18 cellular contexts compared by ENCODE assay signal in genomic region chr11:110095554-110095953, GRCh38. TPM values are rescaled to one million over a fixed set of nuclear protein-coding genes. Genes with fewer than 3 reads are reported as not detected.
DNase-seq lines count a peak whose midpoint lies in the region; ATAC-seq, FAIRE-seq and TF ChIP-seq lines count a peak whose summit lies in the region.
"Had no signal": no experiment of that assay in that cellular context is flagged by ENCODE, and none has a peak within 500 bp of the region (broad histone marks: within the 10 kb centered on the region; RNA-seq: fewer than 3 reads in every experiment).

No MANE protein-coding gene starts in this region.

- H2BK5ac ChIP-seq in mesenchymal stem cell (ENCODE audit: low read depth, low read length, poor library complexity, severe bottlenecking), result no peak overlapping the region

- H4K8ac ChIP-seq in mesenchymal stem cell (ENCODE audit: low read length), result peak overlapping the region; percentile 19

- no peak overlapping the region for H2BK15ac ChIP-seq in mesenchymal stem cell (ENCODE audit: low read depth, poor library complexity, severe bottlenecking)

- ATAC-seq in GM18870 (IDR thresholded peaks at IDR 0.05; ENCODE audit: unreplicated experiment), result no peak
- no peak for ATAC-seq in aorta (ENCODE audit: low FRiP score)
- ATAC-seq: lower lobe of right lung had no signal

- in situ Hi-C loops in G401 (cut with HindIII; ENCODE audit: low sequenced_read_pairs), result no loop called here

- H3K27ac ChIP-seq in ACC112 (ENCODE audit: low read depth, low read length), result peak overlapping the region; percentile 92
- no peak overlapping the region for H3K27ac ChIP-seq in mesenchymal stem cell (ENCODE audit: low read length, poor library complexity, severe bottlenecking)
- no peak overlapping the region for H3K27ac ChIP-seq in aorta (ENCODE audit: low read depth in 1 of 2, low read length in 2 of 2)
- H3K27ac ChIP-seq: KMS-11, lower lobe of right lung, parathyroid adenoma, upper lobe of left lung had no signal

- H3K4me1 ChIP-seq in ACC112 (ENCODE audit: control insufficient read depth, insufficient read depth, low read length, unreplicated experiment) (peaks cover 45% of the 10 kb centered on the region), mesenchymal stem cell (ENCODE audit: control insufficient read depth, insufficient read depth, low read depth, low read length) (peaks cover 7% of the 10 kb centered on the region), aorta (ENCODE audit: control insufficient read depth in 1 of 2, insufficient read depth in 2 of 2, low read length in 2 of 2) (peaks cover 0 to 9% of the 10 kb centered on the region in 2 donors)

- H3K4me3 ChIP-seq in ACC112 (ENCODE audit: low read depth, low read length) (peak overlapping the region; percentile 81), bronchial epithelial cell (ENCODE audit: low read depth, low read length) (no peak overlapping the region), mesenchymal stem cell (ENCODE audit: insufficient read depth in 1 of 2, low read depth in 1 of 2, low read length in 2 of 2) (no peak overlapping the region), aorta (ENCODE audit: low read length in 2 of 2) (no peak overlapping the region)
- H3K4me3 ChIP-seq: lower lobe of right lung, upper lobe of left lung had no signal

- H3K36me3 ChIP-seq in ACC112 (ENCODE audit: insufficient read depth, low read length) (peaks cover 18% of the 10 kb centered on the region), bronchial epithelial cell (ENCODE audit: control insufficient read depth, insufficient read depth, low read length) (no peaks in the 10 kb centered on the region), mesenchymal stem cell (ENCODE audit: control insufficient read depth in 1 of 2, insufficient read depth in 2 of 2, low read depth in 1 of 2, low read length in 2 of 2) (no peaks in the 10 kb centered on the region), aorta (ENCODE audit: control insufficient read depth in 1 of 2, insufficient read depth in 2 of 2, low read length in 1 of 2) (no peaks in the 10 kb centered on the region)
- H3K36me3 ChIP-seq: ascending aorta, lower lobe of right lung, upper lobe of left lung had no signal

- intact Hi-C loops in aorta (cut with DNase I), result loop anchor here (10.0 kb wide), 3 partner anchors 59 to 1871 kb away; partner anchors contain the start of genes ATM (in 1 of the 2) and NPAT (in 1 of the 2)

- no peak overlapping the region for H2AK5ac ChIP-seq in mesenchymal stem cell (ENCODE audit: low read length, severe bottlenecking)

- H2BK12ac ChIP-seq in mesenchymal stem cell (ENCODE audit: low read length in 2 of 2), result no peak overlapping the region

- WGBS in mesenchymal stem cell, result 98% methylated on average over 5 of the region's 5 CpGs
- 57 to 77% methylated on average over 5 of the region's 5 CpGs for WGBS in aorta, 2 donors

- peaks cover 82% of the 10 kb centered on the region for H3K79me2 ChIP-seq in ACC112 (ENCODE audit: control insufficient read depth, insufficient read depth, low read length, unreplicated experiment)

- H3K9me3 ChIP-seq in mesenchymal stem cell (ENCODE audit: control insufficient read depth, low read length) (no peaks in the 10 kb centered on the region), aorta (ENCODE audit: control insufficient read depth, low read length) (no peaks in the 10 kb centered on the region)
- H3K9me3 ChIP-seq: ascending aorta, lower lobe of right lung, upper lobe of left lung had no signal

- no peak overlapping the region for H3K14ac ChIP-seq in mesenchymal stem cell (ENCODE audit: low read length in 2 of 2)

- no peak overlapping the region for H4K91ac ChIP-seq in mesenchymal stem cell (ENCODE audit: low read length)

- no peak overlapping the region for H3K23ac ChIP-seq in mesenchymal stem cell (ENCODE audit: low read length in 2 of 2)

- H3K27me3 ChIP-seq in ACC112 (ENCODE audit: insufficient read depth, low read length), result no peaks in the 10 kb centered on the region
- H3K27me3 ChIP-seq in bronchial epithelial cell (ENCODE audit: control insufficient read depth, insufficient read depth, low read length), result no peaks in the 10 kb centered on the region
- H3K27me3 ChIP-seq in mesenchymal stem cell (ENCODE audit: control insufficient read depth in 1 of 2, insufficient read depth in 1 of 2, low read length in 2 of 2), result no peaks in the 10 kb centered on the region
- H3K27me3 ChIP-seq in aorta (ENCODE audit: control insufficient read depth in 1 of 2, insufficient read depth in 2 of 2, low read length in 1 of 2), result no peaks in the 10 kb centered on the region
- H3K27me3 ChIP-seq: ascending aorta, upper lobe of left lung had no signal

- peaks cover 7% of the 10 kb centered on the region for H3K79me1 ChIP-seq in mesenchymal stem cell (replicated peaks; ENCODE audit: low read length, poor library complexity, severe bottlenecking)

- H2BK120ac ChIP-seq in mesenchymal stem cell (ENCODE audit: low read depth, low read length), result no peak overlapping the region

- H3K4ac ChIP-seq in mesenchymal stem cell (ENCODE audit: low read depth in 1 of 2, low read length in 2 of 2), result peak overlapping the region in 1 of 2 experiments; percentile 41

- H3K9ac ChIP-seq in mesenchymal stem cell (ENCODE audit: low read length), result peak overlapping the region; percentile 90
- H3K9ac ChIP-seq: KMS-11, parathyroid adenoma had no signal

- TF ChIP-seq CTCF in bronchial epithelial cell (IDR thresholded peaks at IDR 0.05; ENCODE audit: insufficient read depth, low read length, severe bottlenecking), result no peak

- DNase-seq in NCI-H69 (lab: John Stamatoyannopoulos, UW) (peak; percentile 17), bronchial epithelial cell (ENCODE audit: low read depth) (peak; percentile 70), mesenchymal stem cell (no peak), G401 (ENCODE audit: low spot score) (no peak), aorta (no peak), kidney glomerular epithelial cell (lab: John Stamatoyannopoulos, UW) (no peak)
- DNase-seq: activated T-cell treated with anti-CD3 and anti-CD28 coated beads, Interleukin-2, amount 50 U/mL, for 24 hours; effector memory CD4-positive, alpha-beta T cell; lower lobe of right lung; NCI-H2029 treated with DMSO at 0.1 percent for 48 hours; stimulated activated CD4-positive, alpha-beta T cell treated with anti-CD3 and anti-CD28 coated beads, Interleukin-2, amount 100 ng/mL, for 24 hours; SW 1271; upper lobe of left lung had no signal

- H3K18ac ChIP-seq in mesenchymal stem cell (ENCODE audit: low read depth in 1 of 2, low read length in 2 of 2), result no peak overlapping the region

- FAIRE-seq in bronchial epithelial cell (lab: Jason Lieb, UNC), result no peak

- no peak overlapping the region for H2AFZ ChIP-seq in ACC112 (ENCODE audit: low read length, unreplicated experiment)
- no peak overlapping the region for H2AFZ ChIP-seq in mesenchymal stem cell (ENCODE audit: low read depth, low read length)
- H2AFZ ChIP-seq: parathyroid adenoma had no signal

- H3K4me2 ChIP-seq in mesenchymal stem cell (ENCODE audit: low read length, poor library complexity, severe bottlenecking), result no peak overlapping the region
- H3K4me2 ChIP-seq: KMS-11 had no signal

RNA-seq across cellular contexts. Expression of gene ZC3H12C, which starts 2.4 kb away (rescaled TPM):
- total RNA-seq in bronchial epithelial cell (3.3 and 5.3 TPM in 2 replicates), aorta (10 to 100 TPM; 17.2 to 17.9 TPM)
- polyA plus RNA-seq in mesenchymal stem cell (2013, experiment 1 of 2), result 5.6 TPM
- polyA plus RNA-seq in mesenchymal stem cell (2013, experiment 2 of 2), result 5.1 TPM
- total RNA-seq in G401 (2014; rRNA removed; shearing (Covaris generic)), result 0.03 and 0.18 TPM in 2 replicates
- polyA plus RNA-seq in aorta, result 1 to 10 TPM; 1.1 to 2.1 TPM

Comparison
In these comparisons a context has a peak if more than half of its experiments do, and no peak if none do; other contexts are left out.
1. DNase-seq: peak in NCI-H69 (single experiment) and bronchial epithelial cell (single experiment); none in mesenchymal stem cell (single experiment), G401 (single experiment), aorta (0 of 2) and kidney glomerular epithelial cell (single experiment).